8 cellular contexts compared by ENCODE assay signal in the genomic region with DNA sequence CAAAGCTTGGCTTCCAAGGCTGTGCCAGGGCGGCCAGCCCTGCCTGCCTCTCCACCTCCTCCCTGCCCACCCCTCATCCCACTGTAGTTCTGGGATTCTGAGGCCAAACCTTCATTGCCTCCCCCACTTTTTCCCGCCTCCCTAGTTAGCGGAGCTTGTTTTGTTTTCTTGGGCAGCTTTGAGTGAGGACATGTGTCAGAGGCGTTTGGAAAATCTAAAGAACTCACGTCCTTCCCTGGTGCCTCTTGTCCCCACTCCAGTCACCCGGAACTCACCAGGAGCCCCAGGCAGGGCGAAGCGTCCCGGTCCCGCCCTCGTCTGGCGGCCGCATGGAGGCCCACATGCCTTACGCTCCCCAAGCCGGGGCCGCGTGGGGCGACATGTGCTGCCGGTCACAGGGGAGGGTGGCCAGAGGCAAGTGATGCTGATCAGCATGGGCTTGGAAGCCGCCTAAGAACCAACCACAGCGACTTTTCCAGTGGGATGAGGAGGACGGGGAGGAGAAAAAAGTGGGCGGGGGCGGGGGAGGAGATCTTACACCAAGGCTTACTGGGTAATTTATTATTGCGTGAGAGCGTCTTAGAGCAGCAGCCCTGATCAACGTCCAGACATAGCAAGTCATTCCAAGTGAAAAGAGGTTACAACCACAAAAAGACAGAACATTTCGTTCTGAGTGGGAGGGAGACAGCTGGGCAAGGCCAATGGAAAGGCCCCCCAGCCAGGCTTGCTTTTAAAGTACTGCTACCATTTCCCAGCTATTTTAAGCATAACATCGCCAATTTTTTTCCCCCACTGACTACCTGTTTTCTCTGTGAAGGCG. TPM values are rescaled to one million over a fixed set of nuclear protein-coding genes. Genes with fewer than 3 reads are reported as not detected.
A peak's percentile ranks its signal among the peaks of the same experiment; 100 is the strongest.
DNase-seq lines count a peak whose midpoint lies in the region; ATAC-seq and TF ChIP-seq lines count a peak whose summit lies in the region.

No MANE protein-coding gene starts in this region.

- no peaks in the 10 kb centered on the region for H3K9me3 Mint-ChIP-seq in activated CD8-positive, alpha-beta T cell treated with anti-CD3 and anti-CD28 coated beads, Interleukin-2, amount 10 ng/mL, durations not matched to agents 7 days and 5 days (ENCODE audit: insufficient read depth)
- H3K9me3 Mint-ChIP-seq in effector memory CD8-positive, alpha-beta T cell: no peaks in the 10 kb centered on the region

- ATAC-seq in GM21723 (IDR thresholded peaks at IDR 0.05; ENCODE audit: unreplicated experiment) (peak; percentile 18), mucosa of descending colon (peak; percentile 61)
- ATAC-seq in activated CD8-positive, alpha-beta T cell treated with anti-CD3 and anti-CD28 coated beads, Interleukin-2, amount 10 ng/mL, durations not matched to agents 7 days and 5 days: peak; percentile 17
- ATAC-seq in effector memory CD8-positive, alpha-beta T cell (replicated peaks): no peak

- peak; percentile 49 for DNase-seq in Ammon's horn (ENCODE audit: low spot score)
- DNase-seq in NCI-H526 (lab: John Stamatoyannopoulos, UW): peak; percentile 20 to 58
- DNase-seq in activated CD8-positive, alpha-beta T cell treated with anti-CD3 and anti-CD28 coated beads, Interleukin-2, amount 10 ng/mL, durations not matched to agents 7 days and 5 days: peak; percentile 43
- peak in 1 of 3 experiments; percentile 26 for DNase-seq in effector memory CD8-positive, alpha-beta T cell
- DNase-seq in mucosa of descending colon: peak; percentile 72 to 89 (median 82)
- no peak for DNase-seq in SHP77 treated with DMSO at 0.1 percent for 48 hours (lab: John Stamatoyannopoulos, UW)

- H3K4me1 Mint-ChIP-seq in activated CD8-positive, alpha-beta T cell treated with anti-CD3 and anti-CD28 coated beads, Interleukin-2, amount 10 ng/mL, durations not matched to agents 7 days and 5 days (ENCODE audit: low read depth): peaks cover 65% of the 10 kb centered on the region
- H3K4me1 Mint-ChIP-seq in effector memory CD8-positive, alpha-beta T cell (ENCODE audit: low read depth in 2 of 2): peaks cover 54 to 55% of the 10 kb centered on the region in 2 donors

- H3K4me1 ChIP-seq in mucosa of descending colon (ENCODE audit: low read depth) (peaks cover 19% of the 10 kb centered on the region), stomach smooth muscle (ENCODE audit: control insufficient read depth, insufficient read depth, low read length) (peaks cover 19% of the 10 kb centered on the region)

- H3K9me3 ChIP-seq in mucosa of descending colon (no peaks in the 10 kb centered on the region), stomach smooth muscle (ENCODE audit: control insufficient read depth in 2 of 2, low read length in 2 of 2) (no peaks in the 10 kb centered on the region)

- H3K27me3 Mint-ChIP-seq in activated CD8-positive, alpha-beta T cell treated with anti-CD3 and anti-CD28 coated beads, Interleukin-2, amount 10 ng/mL, durations not matched to agents 7 days and 5 days (ENCODE audit: low read depth): no peaks in the 10 kb centered on the region
- H3K27me3 Mint-ChIP-seq in effector memory CD8-positive, alpha-beta T cell: no peaks in the 10 kb centered on the region

- peak overlapping the region; percentile 80 for H3K4me3 Mint-ChIP-seq in activated CD8-positive, alpha-beta T cell treated with anti-CD3 and anti-CD28 coated beads, Interleukin-2, amount 10 ng/mL, durations not matched to agents 7 days and 5 days
- H3K4me3 Mint-ChIP-seq in effector memory CD8-positive, alpha-beta T cell: peak overlapping the region; percentile 79 to 83

- intact Hi-C loops in mucosa of descending colon (cut with DNase I, micrococcal nuclease): no loop called here

- peak overlapping the region; percentile 24 for H3K4me3 ChIP-seq in mucosa of descending colon
- peak overlapping the region; percentile 56 to 71 for H3K4me3 ChIP-seq in stomach smooth muscle (ENCODE audit: low read length in 2 of 2)

- no peaks in the 10 kb centered on the region for H3K36me3 Mint-ChIP-seq in activated CD8-positive, alpha-beta T cell treated with anti-CD3 and anti-CD28 coated beads, Interleukin-2, amount 10 ng/mL, durations not matched to agents 7 days and 5 days (ENCODE audit: low read depth)
- H3K36me3 Mint-ChIP-seq in effector memory CD8-positive, alpha-beta T cell (ENCODE audit: insufficient read depth): peaks cover 38% of the 10 kb centered on the region

- H3K9ac ChIP-seq in stomach smooth muscle (ENCODE audit: low read length in 2 of 2): peak overlapping the region; percentile 79 to 90

- H3K27me3 ChIP-seq in stomach smooth muscle (ENCODE audit: control insufficient read depth in 1 of 2, insufficient read depth in 2 of 2, low read length in 2 of 2): peaks cover 0 to 9% of the 10 kb centered on the region in 2 donors

- H3K27ac ChIP-seq in stomach smooth muscle (ENCODE audit: low read length): peak overlapping the region; percentile 81

- H3K36me3 ChIP-seq in mucosa of descending colon (ENCODE audit: low read depth) (no peaks in the 10 kb centered on the region), stomach smooth muscle (ENCODE audit: control insufficient read depth in 2 of 2, insufficient read depth in 2 of 2, low read length in 2 of 2) (no peaks in the 10 kb centered on the region)

- CTCF ChIA-PET in activated CD8-positive, alpha-beta T cell treated with anti-CD3 and anti-CD28 coated beads, Interleukin-2, amount 10 ng/mL, durations not matched to agents 7 days and 5 days (lab: Charles Lee): interaction anchor here (1.1 to 8.1 kb wide), 5 partner anchors 24 to 100 kb away, joined by 3 to 308 read pairs (median 3); a partner anchor contains a TSS

- POLR2A ChIA-PET in activated CD8-positive, alpha-beta T cell treated with anti-CD3 and anti-CD28 coated beads, Interleukin-2, amount 10 ng/mL, durations not matched to agents 7 days and 5 days (lab: Charles Lee): interaction anchor here (1.3 to 10.2 kb wide), 3 partner anchors 38 to 65 kb away, joined by 4 to 292 read pairs (median 5); a partner anchor contains a TSS

- no peak for TF ChIP-seq CTCF in mucosa of descending colon (IDR thresholded peaks at IDR 0.05)

- peak overlapping the region; percentile 85 for H3K27ac Mint-ChIP-seq in activated CD8-positive, alpha-beta T cell treated with anti-CD3 and anti-CD28 coated beads, Interleukin-2, amount 10 ng/mL, durations not matched to agents 7 days and 5 days
- H3K27ac Mint-ChIP-seq in effector memory CD8-positive, alpha-beta T cell: peak overlapping the region; percentile 97 to 99

RNA-seq across cellular contexts. Expression of a gene that starts 48.5 kb away (rescaled TPM):
- 10 to 100 TPM; 69.8 to 71.3 TPM for total RNA-seq in activated CD8-positive, alpha-beta T cell treated with anti-CD3 and anti-CD28 coated beads, Interleukin-2, amount 10 ng/mL, durations not matched to agents 7 days and 5 days
- total RNA-seq in mucosa of descending colon: 10 to 100 TPM; 10.5 to 18.0 (median 16.2) TPM
